ENCODE assay signal across 20 cellular contexts in the genomic region with DNA sequence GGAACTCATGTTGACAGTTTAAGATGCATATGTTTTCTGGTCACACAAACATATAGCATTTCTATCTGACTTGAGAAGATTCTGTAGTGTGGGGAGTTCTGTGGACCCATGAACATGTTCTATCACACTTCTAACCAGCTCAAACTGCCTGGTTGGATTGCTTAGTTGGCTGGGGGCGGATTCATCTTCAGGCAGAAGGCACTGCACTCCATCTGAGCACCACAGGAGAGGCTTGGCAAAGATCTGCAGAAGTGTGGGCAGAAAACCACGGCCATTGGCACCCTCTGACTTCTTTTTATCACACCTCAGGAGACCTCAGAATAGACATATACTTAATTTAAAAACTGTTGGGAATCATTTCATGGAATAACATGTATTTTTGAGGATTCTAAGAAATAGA.
"Had no signal": no experiment of that assay in that cellular context is flagged by ENCODE, and none has a peak within 500 bp of the region (broad histone marks: within the 10 kb centered on the region; RNA-seq: fewer than 3 reads in every experiment).

No MANE protein-coding gene starts in this region.

- DNase-seq: dermis blood vessel endothelial cell; effector memory CD8-positive, alpha-beta T cell; erythroblast; esophagus squamous epithelium; foreskin melanocyte; left ventricle myocardium superior; lower lobe of right lung; natural killer cell; psoas muscle; right cardiac atrium; sigmoid colon; stimulated activated CD4-positive, alpha-beta T cell treated with anti-CD3 and anti-CD28 coated beads, Interleukin-4, amount 100 ng/mL, for 4 hours; stimulated activated naive CD8-positive, alpha-beta T cell treated with anti-CD3 and anti-CD28 coated beads, Interleukin-15, Interleukin-2, amounts not matched to agents 100 U/mL and 50 U/mL, for 24 hours; substantia nigra; testis; tibial artery; upper lobe of right lung had no signal

- H3K27ac ChIP-seq: coronary artery, esophagus squamous epithelium, lower lobe of right lung, psoas muscle, sigmoid colon, testis, tibial artery, upper lobe of right lung, vagina had no signal

- H3K27me3 ChIP-seq: esophagus squamous epithelium, sigmoid colon, testis, tibial artery, upper lobe of right lung, vagina had no signal

- ATAC-seq: effector memory CD8-positive, alpha-beta T cell; left ventricle myocardium superior; lower lobe of right lung; natural killer cell; psoas muscle; right cardiac atrium; stimulated activated memory B cell treated with anti-CD40 and anti-IgM and Interleukin-4, amounts not matched to agents 10 μg/mL and 1 μg/mL and 100 μg/mL, for 72 hours; stimulated activated naive CD8-positive, alpha-beta T cell treated with anti-CD3 and anti-CD28 coated beads, Interleukin-15, Interleukin-2, amounts not matched to agents 100 U/mL and 50 U/mL, for 24 hours; upper lobe of right lung had no signal

- H3K4me3 ChIP-seq: coronary artery, esophagus squamous epithelium, lower lobe of right lung, psoas muscle, sigmoid colon, testis, tibial artery, upper lobe of right lung, vagina had no signal
